In genomic region chr17:68435876-68436842, GRCh38 we compare ENCODE assay signal across 8 cellular contexts. TPM values are rescaled to one million over a fixed set of nuclear protein-coding genes. Genes with fewer than 3 reads are reported as not detected.
A peak's percentile ranks its signal among the peaks of the same experiment; 100 is the strongest.
DNase-seq lines count a peak whose midpoint lies in the region; ATAC-seq and TF ChIP-seq lines count a peak whose summit lies in the region.

No MANE protein-coding gene starts in this region.

- ATAC-seq in HG03460 (IDR thresholded peaks at IDR 0.05; ENCODE audit: unreplicated experiment) (peak; percentile 52), lower lobe of right lung (peak; percentile 87), GM21367 (IDR thresholded peaks at IDR 0.05; ENCODE audit: unreplicated experiment) (no peak)

- no peak overlapping the region for H3K27ac ChIP-seq in lower lobe of right lung

- intact Hi-C loops in lower lobe of right lung (cut with DNase I) = no loop called here

- H3K27me3 ChIP-seq in lower lobe of right lung (ENCODE audit: low read depth) = no peaks in the 10 kb centered on the region

- H3K4me3 ChIP-seq in lower lobe of right lung = no peak overlapping the region

- peak; percentile 98 for TF ChIP-seq CTCF in GM12873 (IDR thresholded peaks at IDR 0.05; ENCODE audit: insufficient read depth, low read depth, low read length, missing control alignments)
- peak; percentile 95 for TF ChIP-seq CTCF in lower lobe of right lung (IDR thresholded peaks at IDR 0.05)

- H3K9me3 ChIP-seq in lower lobe of right lung = no peaks in the 10 kb centered on the region

- H3K4me1 ChIP-seq in lower lobe of right lung = peaks cover 45% of the 10 kb centered on the region

- DNase-seq in NCI-H69 (lab: John Stamatoyannopoulos, UW) (peak; percentile 81), dermis blood vessel endothelial cell (peak; percentile 90), lower lobe of right lung (peak; percentile 75)
- peak; percentile 84 for DNase-seq in activated CD4-positive, alpha-beta T cell treated with anti-CD3 and anti-CD28 coated beads, Interleukin-2, amount 50 U/mL, for 1 hour
- peak; percentile 49 to 66 for DNase-seq in stimulated activated CD8-positive, alpha-beta memory T cell treated with anti-CD3 and anti-CD28 coated beads, Interleukin-15, amount 100 ng/mL, for 4 hours (ENCODE audit: low read depth in 2 of 2)

- H3K36me3 ChIP-seq in lower lobe of right lung = peaks cover 51% of the 10 kb centered on the region

RNA-seq across cellular contexts. Expression of gene WIPI1, which starts 21.1 kb away (rescaled TPM):
- total RNA-seq in dermis blood vessel endothelial cell (60.2 and 65.5 TPM in 2 replicates), lower lobe of right lung (37.5 TPM)
